15 cellular contexts compared by ENCODE assay signal in the genomic region with DNA sequence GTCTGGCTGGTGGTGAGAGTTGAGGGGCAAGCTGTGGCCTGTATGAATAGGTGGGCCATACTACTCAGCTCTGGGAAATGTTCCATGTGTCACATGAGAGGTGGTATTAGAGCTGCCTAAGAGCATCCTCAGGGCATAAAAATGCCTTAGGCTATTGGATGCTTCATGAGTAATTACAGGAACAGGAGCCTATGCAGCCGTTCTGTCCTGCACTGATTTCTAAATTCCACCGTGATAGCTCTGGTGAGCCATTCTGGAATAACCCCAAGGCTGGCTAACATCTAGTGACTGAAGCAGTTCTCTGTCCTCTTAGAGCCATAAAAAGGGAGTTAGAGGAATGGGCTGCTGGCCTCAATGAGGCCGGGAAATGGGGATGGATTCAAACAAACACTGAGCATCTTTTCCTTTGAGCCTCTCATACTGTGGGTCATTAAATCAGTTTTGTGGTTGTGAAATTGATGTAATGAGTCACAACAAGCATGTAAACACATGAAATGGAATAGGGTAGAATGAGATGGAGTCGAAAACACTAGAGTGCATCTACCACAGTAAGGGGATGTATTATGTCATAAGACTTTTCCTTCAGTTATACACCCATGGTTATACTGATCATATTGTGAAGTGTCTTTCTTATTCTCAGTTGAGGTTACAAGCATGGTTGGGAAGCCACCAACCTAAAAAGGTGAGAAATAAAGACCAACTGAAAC. TPM values are rescaled to one million over a fixed set of nuclear protein-coding genes. Genes with fewer than 3 reads are reported as not detected.
DNase-seq lines count a peak whose midpoint lies in the region; TF ChIP-seq lines count a peak whose summit lies in the region.
"Had no signal": no experiment of that assay in that cellular context is flagged by ENCODE, and none has a peak within 500 bp of the region (broad histone marks: within the 10 kb centered on the region; RNA-seq: fewer than 3 reads in every experiment).

No MANE protein-coding gene starts in this region.

- 66 to 69% methylated on average over 4 of the region's 4 CpGs for WGBS in sigmoid colon, 2 donors

- CTCF ChIA-PET in HEK293 (lab: Yijun Ruan, JAX), result interaction anchor here (1.0 kb wide), 1 partner anchor 110 kb away, joined by 3 read pairs; no protein-coding TSS in a partner anchor

- no peaks in the 10 kb centered on the region for H3K27me3 ChIP-seq in sigmoid colon
- H3K27me3 ChIP-seq: adrenal gland, BLaER1, uterus had no signal

- H3K9me3 ChIP-seq in HEK293 (ENCODE audit: control insufficient read depth, insufficient read depth, low read depth, low read length) (no peaks in the 10 kb centered on the region), sigmoid colon (no peaks in the 10 kb centered on the region)
- H3K9me3 ChIP-seq: adrenal gland, BLaER1, uterus had no signal

- no peak for TF ChIP-seq EP300 in sigmoid colon (IDR thresholded peaks at IDR 0.05)

- POLR2A ChIA-PET in HEK293 (lab: Yijun Ruan, JAX), result no interaction called here

- H3K4me1 ChIP-seq in HEK293 (ENCODE audit: control insufficient read depth, insufficient read depth, low read length), result no peaks in the 10 kb centered on the region
- no peaks in the 10 kb centered on the region for H3K4me1 ChIP-seq in sigmoid colon
- H3K4me1 ChIP-seq: adrenal gland, BLaER1, parathyroid adenoma, uterus had no signal

- no peak for TF ChIP-seq CTCF in HEK293 (tag by site-specific recombination; IDR thresholded peaks at IDR 0.05)
- TF ChIP-seq CTCF in fibroblast of villous mesenchyme (IDR thresholded peaks at IDR 0.05; ENCODE audit: insufficient read depth, low read depth, low read length), result no peak
- TF ChIP-seq CTCF in sigmoid colon (IDR thresholded peaks at IDR 0.05), result no peak

- H3K4me3 ChIP-seq in HEK293 (ENCODE audit: low read depth, low read length) (no peak overlapping the region), fibroblast of villous mesenchyme (ENCODE audit: low read depth, low read length) (no peak overlapping the region), sigmoid colon (no peak overlapping the region)
- H3K4me3 ChIP-seq: adrenal gland, BLaER1, SK-N-MC, uterus had no signal

- H3K36me3 ChIP-seq in HEK293 (ENCODE audit: control insufficient read depth in 2 of 2, insufficient read depth in 1 of 2, low read length in 2 of 2) (no peaks in the 10 kb centered on the region), sigmoid colon (peaks cover 0 to 19% (median 1%) of the 10 kb centered on the region in 4 donors)
- H3K36me3 ChIP-seq: adrenal gland, BLaER1, uterus had no signal

- DNase-seq in DMS79 treated with DMSO at 0.1 percent for 48 hours (lab: John Stamatoyannopoulos, UW) (peak; percentile 84), NCI-H524 (lab: John Stamatoyannopoulos, UW) (peak; percentile 47 to 65), fibroblast of villous mesenchyme (ENCODE audit: low read depth) (peak; percentile 34), OCI-M1 (lab: John Stamatoyannopoulos, UW) (no peak), sigmoid colon (no peak), hypothalamus (lab: John Stamatoyannopoulos, UW) (no peak), erythroblast (lab: John Stamatoyannopoulos, UW) (no peak)
- DNase-seq: activated CD4-positive, alpha-beta memory T cell treated with anti-CD3 and anti-CD28 coated beads for 36 hours; adrenal gland; uterus had no signal

- intact Hi-C loops in sigmoid colon (cut with DNase I), result no loop called here

- no peak for TF ChIP-seq POLR2A in sigmoid colon (IDR thresholded peaks at IDR 0.05)
- TF ChIP-seq POLR2A in erythroblast (IDR thresholded peaks at IDR 0.05; ENCODE audit: low read length), result no peak

- H3K27ac ChIP-seq in HEK293 (ENCODE audit: extremely low read depth, low read depth, low read length) (no peak overlapping the region), sigmoid colon (peak overlapping the region in 1 of 4 donors; percentile 6)
- H3K27ac ChIP-seq: adrenal gland, BLaER1, HL-60, parathyroid adenoma, SK-N-MC, uterus had no signal

TF ChIP-seq in HEK293, 187 proteins besides CTCF, POLR2A, EP300 and RAD21:
- TF ChIP-seq ZNF391 (tag by site-specific recombination; IDR thresholded peaks at IDR 0.05; ENCODE audit: borderline replicate concordance, low read depth) (no peak), ZSCAN23 (tag by site-specific recombination; IDR thresholded peaks at IDR 0.05) (no peak), ZNF677 (tag by site-specific recombination; IDR thresholded peaks at IDR 0.05) (no peak), GLI2 (tag by site-specific recombination; IDR thresholded peaks at IDR 0.05; ENCODE audit: borderline replicate concordance, low read depth) (no peak), ZNF521 (tag by site-specific recombination; IDR thresholded peaks at IDR 0.05) (no peak), KLF16 (tag by site-specific recombination; IDR thresholded peaks at IDR 0.05) (no peak), ZNF544 (tag by site-specific recombination; IDR thresholded peaks at IDR 0.05) (no peak), TCF7L2 (IDR thresholded peaks at IDR 0.05; ENCODE audit: borderline replicate concordance, low read depth, low read length) (no peak), ZNF660 (tag by site-specific recombination; IDR thresholded peaks at IDR 0.05) (no peak), GFI1B (tag by site-specific recombination; IDR thresholded peaks at IDR 0.05) (0 out of 2 replicates have a peak, but pooled peaks have one; percentile 25), RBAK (tag by site-specific recombination; IDR thresholded peaks at IDR 0.05) (no peak), ZNF629 (tag by site-specific recombination; IDR thresholded peaks at IDR 0.05) (0 out of 2 replicates have a peak, but pooled peaks have one; percentile 15)
- TF ChIP-seq, protein P1, sequence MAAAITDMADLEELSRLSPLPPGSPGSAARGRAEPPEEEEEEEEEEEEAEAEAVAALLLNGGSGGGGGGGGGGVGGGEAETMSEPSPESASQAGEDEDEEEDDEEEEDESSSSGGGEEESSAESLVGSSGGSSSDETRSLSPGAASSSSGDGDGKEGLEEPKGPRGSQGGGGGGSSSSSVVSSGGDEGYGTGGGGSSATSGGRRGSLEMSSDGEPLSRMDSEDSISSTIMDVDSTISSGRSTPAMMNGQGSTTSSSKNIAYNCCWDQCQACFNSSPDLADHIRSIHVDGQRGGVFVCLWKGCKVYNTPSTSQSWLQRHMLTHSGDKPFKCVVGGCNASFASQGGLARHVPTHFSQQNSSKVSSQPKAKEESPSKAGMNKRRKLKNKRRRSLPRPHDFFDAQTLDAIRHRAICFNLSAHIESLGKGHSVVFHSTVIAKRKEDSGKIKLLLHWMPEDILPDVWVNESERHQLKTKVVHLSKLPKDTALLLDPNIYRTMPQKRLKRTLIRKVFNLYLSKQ (tag by site-specific recombination; IDR thresholded peaks at IDR 0.05; ENCODE audit: borderline replicate concordance), result no peak
- TF ChIP-seq, protein P2, sequence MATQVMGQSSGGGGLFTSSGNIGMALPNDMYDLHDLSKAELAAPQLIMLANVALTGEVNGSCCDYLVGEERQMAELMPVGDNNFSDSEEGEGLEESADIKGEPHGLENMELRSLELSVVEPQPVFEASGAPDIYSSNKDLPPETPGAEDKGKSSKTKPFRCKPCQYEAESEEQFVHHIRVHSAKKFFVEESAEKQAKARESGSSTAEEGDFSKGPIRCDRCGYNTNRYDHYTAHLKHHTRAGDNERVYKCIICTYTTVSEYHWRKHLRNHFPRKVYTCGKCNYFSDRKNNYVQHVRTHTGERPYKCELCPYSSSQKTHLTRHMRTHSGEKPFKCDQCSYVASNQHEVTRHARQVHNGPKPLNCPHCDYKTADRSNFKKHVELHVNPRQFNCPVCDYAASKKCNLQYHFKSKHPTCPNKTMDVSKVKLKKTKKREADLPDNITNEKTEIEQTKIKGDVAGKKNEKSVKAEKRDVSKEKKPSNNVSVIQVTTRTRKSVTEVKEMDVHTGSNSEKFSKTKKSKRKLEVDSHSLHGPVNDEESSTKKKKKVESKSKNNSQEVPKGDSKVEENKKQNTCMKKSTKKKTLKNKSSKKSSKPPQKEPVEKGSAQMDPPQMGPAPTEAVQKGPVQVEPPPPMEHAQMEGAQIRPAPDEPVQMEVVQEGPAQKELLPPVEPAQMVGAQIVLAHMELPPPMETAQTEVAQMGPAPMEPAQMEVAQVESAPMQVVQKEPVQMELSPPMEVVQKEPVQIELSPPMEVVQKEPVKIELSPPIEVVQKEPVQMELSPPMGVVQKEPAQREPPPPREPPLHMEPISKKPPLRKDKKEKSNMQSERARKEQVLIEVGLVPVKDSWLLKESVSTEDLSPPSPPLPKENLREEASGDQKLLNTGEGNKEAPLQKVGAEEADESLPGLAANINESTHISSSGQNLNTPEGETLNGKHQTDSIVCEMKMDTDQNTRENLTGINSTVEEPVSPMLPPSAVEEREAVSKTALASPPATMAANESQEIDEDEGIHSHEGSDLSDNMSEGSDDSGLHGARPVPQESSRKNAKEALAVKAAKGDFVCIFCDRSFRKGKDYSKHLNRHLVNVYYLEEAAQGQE (tag by site-specific recombination; IDR thresholded peaks at IDR 0.05), result no peak
TF ChIP-seq in HEK293: peak in this region for 2.

RNA-seq across cellular contexts. Expression of gene DGKG, which starts 41.0 kb away (rescaled TPM):
- total RNA-seq in fibroblast of villous mesenchyme, result under 0.01 and 0.32 TPM in 2 replicates
- total RNA-seq in sigmoid colon, result 10 to 100 TPM in 3 of 4 donors, 1 to 10 TPM in 1; 6.1 to 30.7 (median 10.2) TPM
- polyA plus RNA-seq in sigmoid colon, result under 1 TPM; 0.60 to 0.74 (median 0.69) TPM

Comparison
In these comparisons a context has a peak if more than half of its experiments do, and no peak if none do; other contexts are left out.
1. DNase-seq: peak in DMS79 treated with DMSO at 0.1 percent for 48 hours (single experiment), NCI-H524 (2 of 2) and fibroblast of villous mesenchyme (single experiment); none in OCI-M1 (single experiment), sigmoid colon (single experiment), hypothalamus (0 of 51) and erythroblast (0 of 2).